ENCODE assay signal across 22 cellular contexts in genomic region chr19:17611462-17612244, GRCh38. TPM values are rescaled to one million over a fixed set of nuclear protein-coding genes. Genes with fewer than 3 reads are reported as not detected.
DNase-seq lines count a peak whose midpoint lies in the region; ATAC-seq, FAIRE-seq and TF ChIP-seq lines count a peak whose summit lies in the region.
"Had no signal": no experiment of that assay in that cellular context is flagged by ENCODE, and none has a peak within 500 bp of the region (broad histone marks: within the 10 kb centered on the region; RNA-seq: fewer than 3 reads in every experiment).

No MANE protein-coding gene starts in this region.

- H3K27ac Mint-ChIP-seq in endothelial cell (ENCODE audit: unreplicated experiment) (no peak overlapping the region), neural progenitor cell (peak overlapping the region; percentile 0), GM23338 (no peak overlapping the region)
- H3K27ac Mint-ChIP-seq: CD14-positive monocyte had no signal

- H3K9me3 ChIP-seq in BLaER1: no peaks in the 10 kb centered on the region
- no peaks in the 10 kb centered on the region for H3K9me3 ChIP-seq in neural progenitor cell (ENCODE audit: low read depth)
- H3K9me3 ChIP-seq: SJSA1 had no signal

- H3K9me3 Mint-ChIP-seq in endothelial cell (ENCODE audit: unreplicated experiment): no peaks in the 10 kb centered on the region
- no peaks in the 10 kb centered on the region for H3K9me3 Mint-ChIP-seq in neural progenitor cell
- no peaks in the 10 kb centered on the region; the same call in 2 of the 3 replicates for H3K9me3 Mint-ChIP-seq in GM23338

- H3K27me3 ChIP-seq in BLaER1 (no peaks in the 10 kb centered on the region), neural progenitor cell (no peaks in the 10 kb centered on the region), GM23338 (ENCODE audit: insufficient read depth) (no peaks in the 10 kb centered on the region)
- H3K27me3 ChIP-seq: SJSA1 had no signal

- no peaks in the 10 kb centered on the region for H3K79me2 ChIP-seq in neural progenitor cell (ENCODE audit: low read depth)
- no peaks in the 10 kb centered on the region for H3K79me2 ChIP-seq in GM23338 (replicated peaks; ENCODE audit: insufficient read depth)

- H3K27ac ChIP-seq in BLaER1: no peak overlapping the region; the same call in 1 of the 2 replicates
- no peak overlapping the region for H3K27ac ChIP-seq in neural progenitor cell
- H3K27ac ChIP-seq in GM23338 (ENCODE audit: low read depth): no peak overlapping the region
- H3K27ac ChIP-seq: SJSA1 had no signal

- H3K36me3 ChIP-seq in BLaER1 (no peaks in the 10 kb centered on the region), neural progenitor cell (no peaks in the 10 kb centered on the region), GM23338 (ENCODE audit: insufficient read depth) (no peaks in the 10 kb centered on the region; the same call in 1 of the 2 replicates)
- H3K36me3 ChIP-seq: SJSA1 had no signal

- peaks cover 24% of the 10 kb centered on the region for H3F3A ChIP-seq in neural progenitor cell (ENCODE audit: low read depth)
- H3F3A ChIP-seq in GM23338 (replicated peaks; ENCODE audit: low read depth): no peaks in the 10 kb centered on the region; the same call in 1 of the 2 replicates

- peak overlapping the region; percentile 57 for H3K4me3 Mint-ChIP-seq in endothelial cell (ENCODE audit: unreplicated experiment)
- no peak overlapping the region for H3K4me3 Mint-ChIP-seq in neural progenitor cell
- no peak overlapping the region for H3K4me3 Mint-ChIP-seq in GM23338
- H3K4me3 Mint-ChIP-seq: CD14-positive monocyte had no signal

- peak overlapping the region; percentile 13; the same call in 1 of the 2 replicates for H3K4me2 ChIP-seq in BLaER1
- H3K4me2 ChIP-seq in neural progenitor cell: no peak overlapping the region
- no peak overlapping the region for H3K4me2 ChIP-seq in GM23338

- TF ChIP-seq CTCF in endothelial cell (IDR thresholded peaks at IDR 0.05; ENCODE audit: unreplicated experiment) (no peak), neural progenitor cell (IDR thresholded peaks at IDR 0.05) (no peak), GM23338 (conservative IDR thresholded peaks at IDR 0.05; ENCODE audit: low read depth in 2 of 2) (no peak)

- H3K9ac ChIP-seq in BLaER1 (no peak overlapping the region), neural progenitor cell (no peak overlapping the region)

- H4K20me1 ChIP-seq in BLaER1: no peaks in the 10 kb centered on the region
- no peaks in the 10 kb centered on the region for H4K20me1 ChIP-seq in neural progenitor cell (ENCODE audit: low read depth)
- H4K20me1 ChIP-seq in GM23338 (replicated peaks; ENCODE audit: insufficient read depth): no peaks in the 10 kb centered on the region

- ATAC-seq in GM23338: no peak
- no peak for ATAC-seq in HG03354 (IDR thresholded peaks at IDR 0.05; ENCODE audit: poor library complexity, severe bottlenecking, unreplicated experiment)

- H3K4me3 ChIP-seq in BLaER1 (no peak overlapping the region), neural progenitor cell (no peak overlapping the region), GM23338 (no peak overlapping the region)
- H3K4me3 ChIP-seq: SJSA1 had no signal

- H3K4me1 Mint-ChIP-seq in endothelial cell (ENCODE audit: unreplicated experiment): peaks cover 3% of the 10 kb centered on the region
- peaks cover 7% of the 10 kb centered on the region for H3K4me1 Mint-ChIP-seq in neural progenitor cell
- H3K4me1 Mint-ChIP-seq in GM23338: peaks cover 4% of the 10 kb centered on the region

- no peaks in the 10 kb centered on the region for H3K9me2 ChIP-seq in GM23338 (ENCODE audit: insufficient read depth)

- no peak overlapping the region for H2AFZ ChIP-seq in neural progenitor cell (replicated peaks)
- no peak overlapping the region for H2AFZ ChIP-seq in GM23338

- H3K36me3 Mint-ChIP-seq in endothelial cell (ENCODE audit: low read depth, unreplicated experiment) (peaks cover 8% of the 10 kb centered on the region), neural progenitor cell (no peaks in the 10 kb centered on the region), GM23338 (ENCODE audit: low read depth) (peaks cover 27% of the 10 kb centered on the region)
- H3K36me3 Mint-ChIP-seq: CD14-positive monocyte had no signal

- DNase-seq in GM19239 (ENCODE audit: insufficient read length, low spot score) (peak; percentile 44), endothelial cell (ENCODE audit: low spot score) (no peak), neural progenitor cell (ENCODE audit: low spot score) (no peak), NCI-H748 treated with DMSO at 0.1 percent for 48 hours (lab: John Stamatoyannopoulos, UW) (no peak), GM23338 (ENCODE audit: low spot score) (no peak)
- DNase-seq: DMS79, KBM-7, MM.1S, NCI-H1105, NCI-H2029 treated with DMSO at 0.1 percent for 48 hours, NCI-H345, NCI-H524, OCI-M1, T-helper 1 cell had no signal

- FAIRE-seq in GM19239 (lab: Jason Lieb, UNC): no peak
- FAIRE-seq: D721Med, GM12892, H1, RCC 7860 had no signal

- peaks cover 3% of the 10 kb centered on the region for H3K27me3 Mint-ChIP-seq in endothelial cell (ENCODE audit: unreplicated experiment)
- H3K27me3 Mint-ChIP-seq in neural progenitor cell (ENCODE audit: insufficient read depth, low read depth): peaks cover 16% of the 10 kb centered on the region
- peaks cover 3% of the 10 kb centered on the region for H3K27me3 Mint-ChIP-seq in GM23338 (ENCODE audit: insufficient read depth, low read depth, poor library complexity)

- H3K4me1 ChIP-seq in BLaER1 (peaks cover 33% of the 10 kb centered on the region), neural progenitor cell (peaks cover 7% of the 10 kb centered on the region), GM23338 (ENCODE audit: insufficient read depth) (no peaks in the 10 kb centered on the region; the same call in 1 of the 2 replicates)
- H3K4me1 ChIP-seq: SJSA1 had no signal

TF ChIP-seq in GM23338, 12 proteins besides CTCF, POLR2A, EP300 and RAD21 (continues in another document):
- TF ChIP-seq NANOG (IDR thresholded peaks at IDR 0.05; ENCODE audit: borderline replicate concordance) (no peak), ZNF462 (CRISPR knock-in tag; IDR thresholded peaks at IDR 0.05) (no peak)

RNA-seq across cellular contexts. Expression of gene COLGALT1, which starts 56.2 kb away (rescaled TPM):
- total RNA-seq in endothelial cell (ENCODE audit: unreplicated experiment): 257 TPM
- total RNA-seq in neural progenitor cell (ENCODE audit: low replicate concordance): 38.4 and 60.3 TPM in 2 replicates
- 52.0 and 63.4 TPM in 2 replicates for total RNA-seq in GM23338 (2014; rRNA removed; shearing (Covaris generic))
- polyA plus RNA-seq in GM23338 (2016; fragmentation: Nextera tagmentation; extraction: Ambion mirVana): 16.1 and 18.2 TPM in 2 replicates
